Comparison of ENCODE assay signal across 9 cellular contexts in the genomic region with DNA sequence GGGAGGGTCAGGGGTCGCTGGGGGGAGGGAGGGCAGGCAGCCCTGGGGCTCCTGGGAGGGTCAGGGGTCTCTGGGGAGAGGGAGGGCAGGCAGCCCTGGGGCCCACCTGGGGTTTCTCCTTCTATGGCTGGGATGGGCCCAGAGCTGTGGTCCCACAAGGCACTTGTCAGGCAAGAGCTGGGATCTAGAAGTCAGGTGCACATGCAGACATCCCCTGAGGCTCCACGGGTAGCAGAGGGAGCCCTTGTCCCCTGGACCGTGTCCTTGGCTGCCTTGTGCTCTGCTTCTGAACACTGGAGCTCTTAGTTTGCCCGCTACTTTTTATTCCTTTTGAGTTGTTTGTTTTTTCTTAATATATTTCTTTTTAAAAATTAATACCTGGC. TPM values are rescaled to one million over a fixed set of nuclear protein-coding genes. Genes with fewer than 3 reads are reported as not detected.
DNase-seq lines count a peak whose midpoint lies in the region; ATAC-seq and TF ChIP-seq lines count a peak whose summit lies in the region.
"Had no signal": no experiment of that assay in that cellular context is flagged by ENCODE, and none has a peak within 500 bp of the region (broad histone marks: within the 10 kb centered on the region; RNA-seq: fewer than 3 reads in every experiment).

No MANE protein-coding gene starts in this region.

- peaks cover 9% of the 10 kb centered on the region for H3K36me3 Mint-ChIP-seq in effector memory CD8-positive, alpha-beta T cell (ENCODE audit: insufficient read depth)
- H3K36me3 Mint-ChIP-seq in neural crest cell (ENCODE audit: low read depth) = peaks cover under 1% of the 10 kb centered on the region

- H3K4me1 ChIP-seq in Karpas-422 (ENCODE audit: low read length) (peaks cover 53% of the 10 kb centered on the region), esophagus squamous epithelium (peaks cover 42 to 64% (median 47%) of the 10 kb centered on the region in 3 donors)

- no peak for ATAC-seq in effector memory CD8-positive, alpha-beta T cell (replicated peaks)
- no peak for ATAC-seq in HG02759 (IDR thresholded peaks at IDR 0.05; ENCODE audit: unreplicated experiment)

- intact Hi-C loops in esophagus squamous epithelium (cut with DNase I) = no loop called here

- H3K4me3 ChIP-seq in Karpas-422 (ENCODE audit: low read length) (peak overlapping the region; percentile 98), esophagus squamous epithelium (no peak overlapping the region)

- WGBS in esophagus squamous epithelium, 2 donors = 33 to 39% methylated on average over 3 of the region's 4 CpGs

- H3K9me2 ChIP-seq in Karpas-422 (replicated peaks; ENCODE audit: insufficient read depth, low read length) = no peaks in the 10 kb centered on the region

- peaks cover 13 to 17% of the 10 kb centered on the region in 2 donors for H3K4me1 Mint-ChIP-seq in effector memory CD8-positive, alpha-beta T cell (ENCODE audit: low read depth in 2 of 2)
- peaks cover 27% of the 10 kb centered on the region for H3K4me1 Mint-ChIP-seq in neural crest cell

- H3K27me3 ChIP-seq in Karpas-422 (ENCODE audit: low read length) (no peaks in the 10 kb centered on the region), esophagus squamous epithelium (peaks cover 0 to 88% (median 4%) of the 10 kb centered on the region in 4 donors)

- H2AFZ ChIP-seq in Karpas-422 (ENCODE audit: low read length) = no peak overlapping the region

- peak overlapping the region; percentile 94 for H3K9ac ChIP-seq in Karpas-422 (ENCODE audit: low read length)

- peak overlapping the region; percentile 25 to 52 for H3K4me3 Mint-ChIP-seq in effector memory CD8-positive, alpha-beta T cell
- H3K4me3 Mint-ChIP-seq in neural crest cell = peak overlapping the region; percentile 96

- H3K9me3 ChIP-seq in Karpas-422 (ENCODE audit: low read length) = no peaks in the 10 kb centered on the region
- H3K9me3 ChIP-seq in esophagus squamous epithelium = no peaks in the 10 kb centered on the region
- H3K9me3 ChIP-seq: tibial nerve had no signal

- no peak for TF ChIP-seq POLR2A in esophagus squamous epithelium (IDR thresholded peaks at IDR 0.05)

- DNase-seq in DMS53 (lab: John Stamatoyannopoulos, UW) (peak; percentile 63), Karpas-422 (no peak), neural crest cell (ENCODE audit: low read depth, low spot score) (no peak), NCI-H1105 treated with DMSO at 0.1 percent for 48 hours (lab: John Stamatoyannopoulos, UW) (no peak), esophagus squamous epithelium (lab: John Stamatoyannopoulos, UW) (no peak)
- DNase-seq in effector memory CD8-positive, alpha-beta T cell = no peak
- no peak for DNase-seq in activated CD4-positive, CD25-positive, alpha-beta regulatory T cell (lab: John Stamatoyannopoulos, UW)

- H3K27ac ChIP-seq in Karpas-422 (ENCODE audit: low read length) (peak overlapping the region; percentile 99), esophagus squamous epithelium (no peak overlapping the region)
- H3K27ac ChIP-seq: tibial nerve had no signal

- peaks cover 29% of the 10 kb centered on the region for H3K79me2 ChIP-seq in Karpas-422 (ENCODE audit: low read length)

- peak overlapping the region; percentile 85 for H3K4me2 ChIP-seq in Karpas-422 (ENCODE audit: low read depth, low read length, poor library complexity, severe bottlenecking)

- no peak for TF ChIP-seq CTCF in neural crest cell (conservative IDR thresholded peaks at IDR 0.05)
- TF ChIP-seq CTCF in esophagus squamous epithelium (IDR thresholded peaks at IDR 0.05) = no peak

- H4K20me1 ChIP-seq in Karpas-422 (ENCODE audit: insufficient read depth, low read depth, low read length) = peaks cover 49% of the 10 kb centered on the region

- H3K36me3 ChIP-seq in Karpas-422 (ENCODE audit: insufficient read depth, low read length) (peaks cover 19% of the 10 kb centered on the region), esophagus squamous epithelium (no peaks in the 10 kb centered on the region)
- H3K36me3 ChIP-seq: tibial nerve had no signal

- H3K27ac Mint-ChIP-seq in effector memory CD8-positive, alpha-beta T cell = no peak overlapping the region
- H3K27ac Mint-ChIP-seq in neural crest cell (ENCODE audit: unreplicated experiment) = no peak overlapping the region

- H3K27me3 Mint-ChIP-seq in effector memory CD8-positive, alpha-beta T cell = peaks cover 32 to 59% of the 10 kb centered on the region in 2 donors
- H3K27me3 Mint-ChIP-seq in neural crest cell (ENCODE audit: low read depth) = peaks cover 11% of the 10 kb centered on the region

- no peaks in the 10 kb centered on the region for H3K9me3 Mint-ChIP-seq in effector memory CD8-positive, alpha-beta T cell
- no peaks in the 10 kb centered on the region for H3K9me3 Mint-ChIP-seq in neural crest cell

RNA-seq across cellular contexts. Expression of a gene that starts 1.8 kb away (rescaled TPM):
- total RNA-seq in Karpas-422 (2014; rRNA removed; shearing (Covaris generic); ENCODE audit: low replicate concordance) = 210 and 405 TPM in 2 replicates
- total RNA-seq in neural crest cell (518 and 541 TPM in 2 replicates), esophagus squamous epithelium (1 to 10 TPM in 3 of 4 donors, not detected in 1; 2.2 to 9.6 (median 8.0) TPM)

RNA-seq across cellular contexts. Expression of a gene that starts 6.3 kb away (rescaled TPM):
- 3.2 and 4.8 TPM in 2 replicates for total RNA-seq in Karpas-422 (2014; rRNA removed; shearing (Covaris generic); ENCODE audit: low replicate concordance)
- total RNA-seq in neural crest cell (7.7 and 8.3 TPM in 2 replicates), esophagus squamous epithelium (1 to 10 TPM; 1.1 to 3.4 (median 2.0) TPM)

RNA-seq across cellular contexts. Expression of a gene that starts 23.6 kb away (rescaled TPM):
- total RNA-seq in Karpas-422 (2014; rRNA removed; shearing (Covaris generic); ENCODE audit: low replicate concordance) = 125 and 219 TPM in 2 replicates
- 67.6 and 70.1 TPM in 2 replicates for total RNA-seq in neural crest cell
- 10 to 100 TPM; 43.5 to 63.0 (median 52.4) TPM for total RNA-seq in esophagus squamous epithelium

RNA-seq across cellular contexts. Expression of a gene that starts 51.5 kb away (rescaled TPM):
- 71.8 and 125 TPM in 2 replicates for total RNA-seq in Karpas-422 (2014; rRNA removed; shearing (Covaris generic); ENCODE audit: low replicate concordance)
- 198 and 209 TPM in 2 replicates for total RNA-seq in neural crest cell
- total RNA-seq in esophagus squamous epithelium = 100 to 1,000 TPM in 2 of 4 donors, 10 to 100 TPM in 2; 79.7 to 124 (median 101) TPM

Comparison
In these comparisons a context has a peak if more than half of its experiments do, and no peak if none do; other contexts are left out.
1. RNA of a gene that starts 1.8 kb away (total RNA-seq): 518 to 541 TPM in neural crest cell and 210 to 405 TPM in Karpas-422; 2.2 to 9.6 TPM in esophagus squamous epithelium; every median in the first group is over 10 times any median in the second.